Comparison of ENCODE assay signal across 18 cellular contexts in genomic region chr9:134224827-134225154, GRCh38.
A peak's percentile ranks its signal among the peaks of the same experiment; 100 is the strongest.
DNase-seq lines count a peak whose midpoint lies in the region; ATAC-seq and TF ChIP-seq lines count a peak whose summit lies in the region.
"Had no signal": no experiment of that assay in that cellular context is flagged by ENCODE, and none has a peak within 500 bp of the region (broad histone marks: within the 10 kb centered on the region; RNA-seq: fewer than 3 reads in every experiment).

No MANE protein-coding gene starts in this region.

- no peak for TF ChIP-seq POLR2A in IMR-90 (IDR thresholded peaks at IDR 0.05; ENCODE audit: low read depth, low read length)
- no peak for TF ChIP-seq POLR2A in sigmoid colon (IDR thresholded peaks at IDR 0.05)
- TF ChIP-seq POLR2A in esophagus muscularis mucosa (IDR thresholded peaks at IDR 0.05; ENCODE audit: low read depth), result no peak

- intact Hi-C loops in IMR-90 (cut with micrococcal nuclease) (no loop called here), lower lobe of right lung (cut with DNase I) (no loop called here), sigmoid colon (cut with DNase I) (no loop called here), esophagus muscularis mucosa (cut with DNase I) (no loop called here)

- peak overlapping the region; percentile 83 to 95 (median 92); a peak in 20 of 22 replicates for H3K4me2 ChIP-seq in BLaER1 treated with 17β-estradiol and CSF1 and Interleukin-3, amounts not matched to agents 10 nM and 100 nM
- H3K4me2 ChIP-seq in IMR-90 (ENCODE audit: low read depth, low read length), result no peak overlapping the region

- H3K27ac ChIP-seq in BLaER1 treated with 17β-estradiol and CSF1 and Interleukin-3, amounts not matched to agents 10 nM and 100 nM, result peak overlapping the region in 8 of 11 experiments; percentile 88 to 96 (median 91); a peak in 17 of 22 replicates
- no peak overlapping the region for H3K27ac ChIP-seq in IMR-90 (ENCODE audit: insufficient read depth, low read length)
- no peak overlapping the region for H3K27ac ChIP-seq in lower lobe of right lung
- H3K27ac ChIP-seq in sigmoid colon, result no peak overlapping the region
- H3K27ac ChIP-seq in esophagus muscularis mucosa (replicated peaks in 1 of 4), result no peak overlapping the region
- H3K27ac ChIP-seq: RWPE1 had no signal

- H3K9me1 ChIP-seq in IMR-90 (ENCODE audit: insufficient read depth, low read length), result peaks cover 12% of the 10 kb centered on the region

- no TSS peak for BruUV-seq in IMR-90 (replicated peaks; lab: Mats Ljungman, UMichigan)

- peaks cover 64 to 100% (median 98%) of the 10 kb centered on the region in 10 experiments for H3K4me1 ChIP-seq in BLaER1 treated with 17β-estradiol and CSF1 and Interleukin-3, amounts not matched to agents 10 nM and 100 nM
- H3K4me1 ChIP-seq in IMR-90 (ENCODE audit: control insufficient read depth, insufficient read depth, low read length) (peaks cover 33% of the 10 kb centered on the region), lower lobe of right lung (no peaks in the 10 kb centered on the region), sigmoid colon (peaks cover 0 to 14% (median 5%) of the 10 kb centered on the region in 4 donors), esophagus muscularis mucosa (peaks cover 0 to 11% (median 2%) of the 10 kb centered on the region in 4 donors)
- H3K4me1 ChIP-seq: HAP-1 had no signal

- H2AK5ac ChIP-seq in IMR-90 (ENCODE audit: low read depth, low read length), result peak overlapping the region; percentile 69

- H3K56ac ChIP-seq in IMR-90 (ENCODE audit: extremely low read depth, insufficient read depth, low read length), result no peak overlapping the region

- no peaks in the 10 kb centered on the region for H3K79me1 ChIP-seq in IMR-90 (ENCODE audit: low read depth in 1 of 2, low read length in 2 of 2)

- TF ChIP-seq EP300 in sigmoid colon (IDR thresholded peaks at IDR 0.05) (no peak), esophagus muscularis mucosa (IDR thresholded peaks at IDR 0.05) (no peak)

- no peak overlapping the region for H3K23ac ChIP-seq in IMR-90 (ENCODE audit: low read depth, low read length)

- dilution Hi-C loops in IMR-90 (cut with HindIII; ENCODE audit: low sequenced_read_pairs, unreplicated experiment), result no loop called here

- TF ChIP-seq CTCF in IMR-90 (conservative IDR thresholded peaks at IDR 0.05; ENCODE audit: low read depth, low read length), result no peak
- TF ChIP-seq CTCF in lower lobe of right lung (IDR thresholded peaks at IDR 0.05), result no peak
- TF ChIP-seq CTCF in sigmoid colon (IDR thresholded peaks at IDR 0.05), result no peak
- TF ChIP-seq CTCF in omental fat pad (IDR thresholded peaks at IDR 0.05), result no peak
- no peak for TF ChIP-seq CTCF in esophagus muscularis mucosa (IDR thresholded peaks at IDR 0.05)

- H3K4ac ChIP-seq in IMR-90 (ENCODE audit: low read depth, low read length), result peak overlapping the region; percentile 36; the same call in 1 of the 2 replicates

- H4K20me1 ChIP-seq in BLaER1 treated with 17β-estradiol and CSF1 and Interleukin-3, amounts not matched to agents 10 nM and 100 nM, result no peaks in the 10 kb centered on the region
- no peaks in the 10 kb centered on the region for H4K20me1 ChIP-seq in IMR-90 (ENCODE audit: insufficient read depth, low read length)

- H2BK120ac ChIP-seq in IMR-90 (ENCODE audit: low read depth, low read length), result peak overlapping the region; percentile 98

- no peak overlapping the region for H2AFZ ChIP-seq in IMR-90 (replicated peaks; ENCODE audit: low read length, poor library complexity)

- H3K18ac ChIP-seq in IMR-90 (ENCODE audit: low read depth, low read length), result no peak overlapping the region; the same call in 1 of the 2 replicates

- no peaks in the 10 kb centered on the region for H3K36me3 ChIP-seq in BLaER1 treated with 17β-estradiol and CSF1 and Interleukin-3, amounts not matched to agents 10 nM and 100 nM
- H3K36me3 ChIP-seq in IMR-90 (ENCODE audit: control insufficient read depth, insufficient read depth, low read length) (no peaks in the 10 kb centered on the region), lower lobe of right lung (no peaks in the 10 kb centered on the region), sigmoid colon (no peaks in the 10 kb centered on the region), esophagus muscularis mucosa (no peaks in the 10 kb centered on the region)
- H3K36me3 ChIP-seq: HAP-1 had no signal

- no peaks in the 10 kb centered on the region for H3K27me3 ChIP-seq in BLaER1 treated with 17β-estradiol and CSF1 and Interleukin-3, amounts not matched to agents 10 nM and 100 nM
- H3K27me3 ChIP-seq in IMR-90 (ENCODE audit: control insufficient read depth, insufficient read depth, low read length), result no peaks in the 10 kb centered on the region
- H3K27me3 ChIP-seq in lower lobe of right lung (ENCODE audit: low read depth), result no peaks in the 10 kb centered on the region
- peaks cover 0 to 9% (median 0%) of the 10 kb centered on the region in 3 donors for H3K27me3 ChIP-seq in sigmoid colon
- H3K27me3 ChIP-seq in esophagus muscularis mucosa, result no peaks in the 10 kb centered on the region

- no peak for ATAC-seq in IMR-90 (ENCODE audit: low read depth)
- no peak for ATAC-seq in lower lobe of right lung
- no peak for ATAC-seq in omental fat pad (ENCODE audit: low FRiP score)
- no peak for ATAC-seq in stimulated activated naive CD8-positive, alpha-beta T cell treated with anti-CD3 and anti-CD28 coated beads, Interleukin-15, Interleukin-2, amounts not matched to agents 100 U/mL and 50 U/mL, for 24 hours

- TF ChIP-seq RAD21 in IMR-90 (IDR thresholded peaks at IDR 0.05; ENCODE audit: low read length), result no peak

- no peak overlapping the region; a peak in 1 of 4 replicates for H4K8ac ChIP-seq in IMR-90 (ENCODE audit: low read depth in 2 of 2, low read length in 2 of 2)

- H3K9me3 ChIP-seq in BLaER1 treated with 17β-estradiol and CSF1 and Interleukin-3, amounts not matched to agents 10 nM and 100 nM (replicated peaks in 1 of 11), result no peaks in the 10 kb centered on the region
- H3K9me3 ChIP-seq in IMR-90 (ENCODE audit: control insufficient read depth, insufficient read depth, low read length) (no peaks in the 10 kb centered on the region), lower lobe of right lung (no peaks in the 10 kb centered on the region), sigmoid colon (no peaks in the 10 kb centered on the region), esophagus muscularis mucosa (no peaks in the 10 kb centered on the region)
- H3K9me3 ChIP-seq: HAP-1 had no signal

- no peak overlapping the region for H4K5ac ChIP-seq in IMR-90 (ENCODE audit: low read depth, low read length)

- H3K9ac ChIP-seq in BLaER1 treated with 17β-estradiol and CSF1 and Interleukin-3, amounts not matched to agents 10 nM and 100 nM, result peak overlapping the region in 8 of 11 experiments; percentile 23 to 82 (median 76); a peak in 11 of 22 replicates
- H3K9ac ChIP-seq in IMR-90 (ENCODE audit: low read depth, low read length), result no peak overlapping the region

- peak overlapping the region; percentile 66 for H4K91ac ChIP-seq in IMR-90 (ENCODE audit: insufficient read depth, low read depth, low read length)

- DNase-seq in IMR-90 (no peak), lower lobe of right lung (peak; percentile 26), sigmoid colon (peak; percentile 56), omental fat pad (ENCODE audit: low spot score) (no peak), esophagus muscularis mucosa (ENCODE audit: extremely low spot score) (no peak)
- DNase-seq in stimulated activated naive CD8-positive, alpha-beta T cell treated with anti-CD3 and anti-CD28 coated beads, Interleukin-15, Interleukin-2, amounts not matched to agents 100 U/mL and 50 U/mL, for 24 hours, result no peak
- DNase-seq: C1 segment of cervical spinal cord, Calu3, DMS153, NCI-H1105, NCI-H146, NCI-H2029, NCI-H2227 treated with DMSO at 0.1 percent for 48 hours, NCI-H510A treated with DMSO at 0.1 percent for 48 hours, NCI-H748 treated with DMSO at 0.1 percent for 48 hours had no signal

- H2BK20ac ChIP-seq in IMR-90 (ENCODE audit: low read depth, low read length), result peak overlapping the region; percentile 66; the same call in 1 of the 2 replicates

- peak overlapping the region; percentile 8 for H2BK5ac ChIP-seq in IMR-90 (ENCODE audit: low read depth, low read length, poor library complexity, severe bottlenecking)

- H3K4me3 ChIP-seq in BLaER1 treated with 17β-estradiol and CSF1 and Interleukin-3, amounts not matched to agents 10 nM and 100 nM, result peak overlapping the region in 1 of 10 experiments; percentile 17; a peak in 1 of 20 replicates
- no peak overlapping the region for H3K4me3 ChIP-seq in IMR-90 (ENCODE audit: insufficient read depth, low read depth, low read length)
- no peak overlapping the region for H3K4me3 ChIP-seq in lower lobe of right lung
- H3K4me3 ChIP-seq in sigmoid colon, result no peak overlapping the region
- no peak overlapping the region for H3K4me3 ChIP-seq in esophagus muscularis mucosa
- H3K4me3 ChIP-seq: HAP-1 had no signal

- POLR2A ChIA-PET in IMR-90 (lab: Charles Lee; ENCODE audit: unreplicated experiment), result no interaction called here

- WGBS in IMR-90 (ENCODE audit: extremely low coverage in 2 of 2, insufficient read length in 1 of 2), 2 experiments, result no CpG with 5 or more reads among the region's 4 CpGs
- WGBS in sigmoid colon, 2 donors, result 56 to 60% methylated on average over 4 of the region's 4 CpGs
- WGBS in esophagus muscularis mucosa, result 73% methylated on average over 4 of the region's 4 CpGs

- no peak overlapping the region for H2BK15ac ChIP-seq in IMR-90 (ENCODE audit: low read depth, low read length)

- peak overlapping the region; percentile 50; the same call in 1 of the 2 replicates for H3K14ac ChIP-seq in IMR-90 (replicated peaks; ENCODE audit: low read depth, low read length)

- H2AK9ac ChIP-seq in IMR-90 (replicated peaks; ENCODE audit: low read depth, low read length, poor library complexity), result peak overlapping the region; percentile 35

- in situ Hi-C loops in IMR-90 (cut with MboI; ENCODE audit: low sequenced_read_pairs), result no loop called here

- CTCF ChIA-PET in IMR-90 (lab: Yijun Ruan, JAX), result no interaction called here

TF ChIP-seq in IMR-90, 13 proteins besides CTCF, POLR2A, EP300 and RAD21:
- TF ChIP-seq SMC3 (IDR thresholded peaks at IDR 0.05; ENCODE audit: low read depth, low read length) (no peak), MAFK (IDR thresholded peaks at IDR 0.05; ENCODE audit: low read depth, low read length) (no peak), MXI1 (IDR thresholded peaks at IDR 0.05; ENCODE audit: borderline replicate concordance, low read depth, low read length) (no peak), FOS (IDR thresholded peaks at IDR 0.05; ENCODE audit: low read depth, low read length) (no peak), MAZ (IDR thresholded peaks at IDR 0.05; ENCODE audit: borderline replicate concordance, low read depth, low read length) (no peak)
- TF ChIP-seq, protein P1, sequence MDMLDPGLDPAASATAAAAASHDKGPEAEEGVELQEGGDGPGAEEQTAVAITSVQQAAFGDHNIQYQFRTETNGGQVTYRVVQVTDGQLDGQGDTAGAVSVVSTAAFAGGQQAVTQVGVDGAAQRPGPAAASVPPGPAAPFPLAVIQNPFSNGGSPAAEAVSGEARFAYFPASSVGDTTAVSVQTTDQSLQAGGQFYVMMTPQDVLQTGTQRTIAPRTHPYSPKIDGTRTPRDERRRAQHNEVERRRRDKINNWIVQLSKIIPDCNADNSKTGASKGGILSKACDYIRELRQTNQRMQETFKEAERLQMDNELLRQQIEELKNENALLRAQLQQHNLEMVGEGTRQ (IDR thresholded peaks at IDR 0.05; ENCODE audit: low read depth, low read length), result no peak

Comparison
In these comparisons a context has a peak if more than half of its experiments do, and no peak if none do; other contexts are left out.
1. H3K27ac ChIP-seq: peak in BLaER1 treated with 17β-estradiol and CSF1 and Interleukin-3, amounts not matched to agents 10 nM and 100 nM (8 of 11); none in IMR-90 (single experiment), lower lobe of right lung (single experiment), sigmoid colon (0 of 4) and esophagus muscularis mucosa (0 of 4).
2. DNase-seq: peak in lower lobe of right lung (single experiment) and sigmoid colon (single experiment); none in IMR-90 (single experiment), omental fat pad (single experiment), esophagus muscularis mucosa (single experiment) and stimulated activated naive CD8-positive, alpha-beta T cell treated with anti-CD3 and anti-CD28 coated beads, Interleukin-15, Interleukin-2, amounts not matched to agents 100 U/mL and 50 U/mL, for 24 hours (single experiment).